Comparison of ENCODE assay signal across 8 cellular contexts in genomic region chr12:118357327-118358007, GRCh38. TPM values are rescaled to one million over a fixed set of nuclear protein-coding genes. Genes with fewer than 3 reads are reported as not detected.
DNase-seq lines count a peak whose midpoint lies in the region; ATAC-seq, FAIRE-seq and TF ChIP-seq lines count a peak whose summit lies in the region.

No MANE protein-coding gene starts in this region.

- dilution Hi-C loops in keratinocyte (cut with MboI; ENCODE audit: extremely low pct_ligation_motif_present, low sequenced_read_pairs), result no loop called here

- FAIRE-seq in astrocyte (lab: Jason Lieb, UNC), result no peak
- FAIRE-seq in keratinocyte (lab: Jason Lieb, UNC), result peak; percentile 46

- H3K4me1 Mint-ChIP-seq in activated CD8-positive, alpha-beta memory T cell treated with anti-CD3 and anti-CD28 coated beads, Interleukin-2, amount 10 ng/mL, durations not matched to agents 7 days and 5 days, result peaks cover 42% of the 10 kb centered on the region
- H3K4me1 Mint-ChIP-seq in astrocyte (ENCODE audit: low read depth, unreplicated experiment) (peaks cover 15% of the 10 kb centered on the region), WTC11 (peaks cover 14% of the 10 kb centered on the region)

- POLR2A ChIA-PET in WTC11 (lab: Charles Lee), result no interaction called here

- H4K20me1 ChIP-seq in astrocyte (ENCODE audit: insufficient read depth, low read length) (no peaks in the 10 kb centered on the region), keratinocyte (ENCODE audit: control insufficient read depth, extremely low read depth, insufficient read depth, low read length) (no peaks in the 10 kb centered on the region)

- H3K9me3 ChIP-seq in astrocyte (ENCODE audit: insufficient read depth, low read depth, low read length), result no peaks in the 10 kb centered on the region
- H3K9me3 ChIP-seq in keratinocyte (ENCODE audit: control insufficient read depth, low read depth, low read length), result no peaks in the 10 kb centered on the region

- peak; percentile 82 for ATAC-seq in activated CD8-positive, alpha-beta memory T cell treated with anti-CD3 and anti-CD28 coated beads, Interleukin-2, amount 10 ng/mL, durations not matched to agents 7 days and 5 days
- ATAC-seq in HG02981 (IDR thresholded peaks at IDR 0.05; ENCODE audit: unreplicated experiment) (peak; percentile 55), WTC11 (no peak)
- peak; percentile 80 for ATAC-seq in stimulated activated naive CD8-positive, alpha-beta T cell treated with anti-CD3 and anti-CD28 coated beads, Interleukin-15, Interleukin-2, amounts not matched to agents 100 U/mL and 50 U/mL, for 24 hours

- H3K79me2 ChIP-seq in astrocyte (ENCODE audit: insufficient read depth, low read length), result peaks cover 41% of the 10 kb centered on the region
- peaks cover 69% of the 10 kb centered on the region for H3K79me2 ChIP-seq in keratinocyte (ENCODE audit: control insufficient read depth, insufficient read depth, low read length)

- peaks cover 26% of the 10 kb centered on the region for H3K36me3 Mint-ChIP-seq in activated CD8-positive, alpha-beta memory T cell treated with anti-CD3 and anti-CD28 coated beads, Interleukin-2, amount 10 ng/mL, durations not matched to agents 7 days and 5 days
- peaks cover 2% of the 10 kb centered on the region for H3K36me3 Mint-ChIP-seq in astrocyte (ENCODE audit: low read depth, unreplicated experiment)
- H3K36me3 Mint-ChIP-seq in WTC11, result peaks cover 10% of the 10 kb centered on the region

- H3K36me3 ChIP-seq in astrocyte (ENCODE audit: insufficient read depth, low read length) (no peaks in the 10 kb centered on the region), keratinocyte (ENCODE audit: control insufficient read depth in 2 of 2, extremely low read depth in 1 of 2, insufficient read depth in 2 of 2, low read length in 2 of 2) (no peaks in the 10 kb centered on the region)

- H3K27me3 ChIP-seq in astrocyte (ENCODE audit: insufficient read depth, low read length) (no peaks in the 10 kb centered on the region), keratinocyte (ENCODE audit: control insufficient read depth, extremely low read depth, insufficient read depth, low read length) (no peaks in the 10 kb centered on the region)

- CTCF ChIA-PET in activated CD8-positive, alpha-beta memory T cell treated with anti-CD3 and anti-CD28 coated beads, Interleukin-2, amount 10 ng/mL, durations not matched to agents 7 days and 5 days (lab: Charles Lee), result interaction anchor here (0.5 to 9.5 kb wide), 15 partner anchors 10 to 1683 kb away, joined by 3 to 97 read pairs (median 4); partner anchors contain the start of genes PEBP1, SUDS3 and TAOK3
- CTCF ChIA-PET in WTC11 (lab: Charles Lee), result interaction anchor here (0.9 to 1.3 kb wide), 3 partner anchors 12 to 192 kb away, joined by 3 to 4 read pairs (median 3); partner anchors contain the start of gene SUDS3

- H3K27ac Mint-ChIP-seq in activated CD8-positive, alpha-beta memory T cell treated with anti-CD3 and anti-CD28 coated beads, Interleukin-2, amount 10 ng/mL, durations not matched to agents 7 days and 5 days, result peak overlapping the region; percentile 93
- peak overlapping the region; percentile 1 for H3K27ac Mint-ChIP-seq in astrocyte (ENCODE audit: unreplicated experiment)
- no peak overlapping the region for H3K27ac Mint-ChIP-seq in WTC11

- peak overlapping the region; percentile 89 for H3K4me3 Mint-ChIP-seq in activated CD8-positive, alpha-beta memory T cell treated with anti-CD3 and anti-CD28 coated beads, Interleukin-2, amount 10 ng/mL, durations not matched to agents 7 days and 5 days
- H3K4me3 Mint-ChIP-seq in astrocyte (ENCODE audit: unreplicated experiment) (no peak overlapping the region), WTC11 (no peak overlapping the region)

- H3K4me1 ChIP-seq in astrocyte (ENCODE audit: insufficient read depth, low read length), result peaks cover 10% of the 10 kb centered on the region
- peaks cover 33% of the 10 kb centered on the region for H3K4me1 ChIP-seq in keratinocyte (ENCODE audit: control insufficient read depth, extremely low read depth, insufficient read depth, low read length)

- H3K9me1 ChIP-seq in keratinocyte (ENCODE audit: control insufficient read depth, extremely low read depth, insufficient read depth, low read length), result no peaks in the 10 kb centered on the region

- H3K4me3 ChIP-seq in astrocyte (ENCODE audit: insufficient read depth, low read depth, low read length) (no peak overlapping the region), keratinocyte (ENCODE audit: control insufficient read depth in 2 of 3, extremely low read depth in 1 of 3, insufficient read depth in 2 of 3, low read depth in 1 of 3, low read length in 3 of 3) (no peak overlapping the region)

- no peak overlapping the region for H2AFZ ChIP-seq in astrocyte (ENCODE audit: low read depth, low read length)
- no peak overlapping the region for H2AFZ ChIP-seq in keratinocyte (ENCODE audit: control insufficient read depth, low read length)

- H3K27ac ChIP-seq in astrocyte (ENCODE audit: low read depth, low read length), result peak overlapping the region; percentile 65
- peak overlapping the region; percentile 77 for H3K27ac ChIP-seq in keratinocyte (ENCODE audit: control insufficient read depth, insufficient read depth, low read length)

- DNase-seq in activated CD8-positive, alpha-beta memory T cell treated with anti-CD3 and anti-CD28 coated beads, Interleukin-2, amount 10 ng/mL, durations not matched to agents 7 days and 5 days, result peak; percentile 76
- no peak for DNase-seq in activated CD8-positive, alpha-beta memory T cell treated with anti-CD3 and anti-CD28 coated beads, Interleukin-2, amount 50 U/mL, for 48 hours
- peak; percentile 66 for DNase-seq in RKO (ENCODE audit: low spot score)
- no peak for DNase-seq in astrocyte (ENCODE audit: low read depth)
- no peak for DNase-seq in keratinocyte (ENCODE audit: low read depth, low spot score)
- DNase-seq in stimulated activated naive CD8-positive, alpha-beta T cell treated with anti-CD3 and anti-CD28 coated beads, Interleukin-15, Interleukin-2, amounts not matched to agents 100 U/mL and 50 U/mL, for 24 hours, result peak; percentile 58
- no peak for DNase-seq in WTC11 (ENCODE audit: low spot score)

- peaks cover 12% of the 10 kb centered on the region for H3K9me3 Mint-ChIP-seq in activated CD8-positive, alpha-beta memory T cell treated with anti-CD3 and anti-CD28 coated beads, Interleukin-2, amount 10 ng/mL, durations not matched to agents 7 days and 5 days (ENCODE audit: low read depth)
- no peaks in the 10 kb centered on the region for H3K9me3 Mint-ChIP-seq in astrocyte (ENCODE audit: unreplicated experiment)
- peaks cover 21% of the 10 kb centered on the region for H3K9me3 Mint-ChIP-seq in WTC11

- no peak for TF ChIP-seq CTCF in astrocyte (IDR thresholded peaks at IDR 0.05; ENCODE audit: insufficient read depth, low read depth, low read length)
- no peak for TF ChIP-seq CTCF in keratinocyte (optimal IDR thresholded peaks at IDR 0.05 in 1 of 3, IDR thresholded peaks at IDR 0.05 in 1 of 3, conservative IDR thresholded peaks at IDR 0.05 in 1 of 3; ENCODE audit: extremely low read depth in 1 of 3, insufficient read depth in 2 of 3, low read length in 3 of 3)
- no peak for TF ChIP-seq CTCF in WTC11 (IDR thresholded peaks at IDR 0.05)

- H3K4me2 ChIP-seq in astrocyte (ENCODE audit: low read length) (peak overlapping the region; percentile 33), keratinocyte (ENCODE audit: control insufficient read depth, extremely low read depth, insufficient read depth, low read depth, low read length) (peak overlapping the region; percentile 61)

- H3K9ac ChIP-seq in astrocyte (ENCODE audit: low read length) (peak overlapping the region; percentile 32), keratinocyte (ENCODE audit: control insufficient read depth, extremely low read depth, insufficient read depth, low read length) (peak overlapping the region; percentile 19)

- no peaks in the 10 kb centered on the region for H3K27me3 Mint-ChIP-seq in activated CD8-positive, alpha-beta memory T cell treated with anti-CD3 and anti-CD28 coated beads, Interleukin-2, amount 10 ng/mL, durations not matched to agents 7 days and 5 days
- H3K27me3 Mint-ChIP-seq in astrocyte (ENCODE audit: low read depth, unreplicated experiment) (no peaks in the 10 kb centered on the region), WTC11 (ENCODE audit: low read depth) (no peaks in the 10 kb centered on the region)

RNA-seq across cellular contexts. Expression of gene TAOK3, which starts 15.2 kb away (rescaled TPM):
- total RNA-seq in activated CD8-positive, alpha-beta memory T cell treated with anti-CD3 and anti-CD28 coated beads, Interleukin-2, amount 10 ng/mL, durations not matched to agents 7 days and 5 days, result 10 to 100 TPM; 60.5 to 64.9 TPM
- total RNA-seq in astrocyte, result 14.2 and 15.7 TPM in 2 replicates
- polyA plus RNA-seq in keratinocyte, result 26.2 to 44.1 TPM (median 35.0 TPM) in 3 replicates
- polyA plus RNA-seq in keratinocyte (2011; ENCODE audit: low read depth), result 68.9 TPM
- polyA plus RNA-seq in keratinocyte (2011; cell fraction: cytosol; rRNA removed), result 24.8 and 39.1 TPM in 2 replicates
- polyA plus RNA-seq in keratinocyte (2011; cell fraction: nucleus; rRNA removed), result 59.6 and 61.1 TPM in 2 replicates
- 19.4 and 28.9 TPM in 2 replicates for polyA plus RNA-seq in keratinocyte (2012; ENCODE audit: low replicate concordance)
- polyA minus RNA-seq in keratinocyte, result 52.2 to 109 TPM (median 56.5 TPM) in 3 replicates
- 18.6 TPM for polyA minus RNA-seq in keratinocyte (2011; cell fraction: cytosol; rRNA and poly(A)+ RNA removed)
- polyA minus RNA-seq in keratinocyte (2011; cell fraction: nucleus; rRNA and poly(A)+ RNA removed), result 22.1 and 68.0 TPM in 2 replicates
- 8.3 to 13.0 TPM (median 9.3 TPM) in 3 replicates for total RNA-seq in WTC11 (2021)

RNA-seq across cellular contexts. Expression of gene SUDS3, which starts 18.9 kb away (rescaled TPM):
- total RNA-seq in activated CD8-positive, alpha-beta memory T cell treated with anti-CD3 and anti-CD28 coated beads, Interleukin-2, amount 10 ng/mL, durations not matched to agents 7 days and 5 days, result 10 to 100 TPM; 22.6 to 26.5 TPM
- total RNA-seq in astrocyte (30.6 and 31.0 TPM in 2 replicates), WTC11 (2021) (63.9 to 65.5 TPM (median 64.7 TPM) in 3 replicates)
- polyA plus RNA-seq in keratinocyte, result 23.5 to 32.4 TPM (median 27.1 TPM) in 3 replicates
- polyA plus RNA-seq in keratinocyte (2011; ENCODE audit: low read depth), result 32.0 TPM
- 19.7 and 27.9 TPM in 2 replicates for polyA plus RNA-seq in keratinocyte (2011; cell fraction: cytosol; rRNA removed)
- polyA plus RNA-seq in keratinocyte (2011; cell fraction: nucleus; rRNA removed), result 29.8 and 32.0 TPM in 2 replicates
- polyA plus RNA-seq in keratinocyte (2012; ENCODE audit: low replicate concordance), result 15.3 and 19.1 TPM in 2 replicates
- polyA minus RNA-seq in keratinocyte, result 23.0 to 39.6 TPM (median 24.6 TPM) in 3 replicates
- 23.2 TPM for polyA minus RNA-seq in keratinocyte (2011; cell fraction: cytosol; rRNA and poly(A)+ RNA removed)
- 16.6 and 33.3 TPM in 2 replicates for polyA minus RNA-seq in keratinocyte (2011; cell fraction: nucleus; rRNA and poly(A)+ RNA removed)

Comparison
In these comparisons a context has a peak if more than half of its experiments do, and no peak if none do; other contexts are left out.
1. DNase-seq: peak in activated CD8-positive, alpha-beta memory T cell treated with anti-CD3 and anti-CD28 coated beads, Interleukin-2, amount 10 ng/mL, durations not matched to agents 7 days and 5 days (single experiment), RKO (single experiment) and stimulated activated naive CD8-positive, alpha-beta T cell treated with anti-CD3 and anti-CD28 coated beads, Interleukin-15, Interleukin-2, amounts not matched to agents 100 U/mL and 50 U/mL, for 24 hours (single experiment); none in activated CD8-positive, alpha-beta memory T cell treated with anti-CD3 and anti-CD28 coated beads, Interleukin-2, amount 50 U/mL, for 48 hours (single experiment), astrocyte (single experiment), keratinocyte (single experiment) and WTC11 (single experiment).